10 cellular contexts compared by ENCODE assay signal in genomic region chr11:68828155-68828931, GRCh38. TPM values are rescaled to one million over a fixed set of nuclear protein-coding genes. Genes with fewer than 3 reads are reported as not detected.
DNase-seq lines count a peak whose midpoint lies in the region; ATAC-seq and TF ChIP-seq lines count a peak whose summit lies in the region.
"Had no signal": no experiment of that assay in that cellular context is flagged by ENCODE, and none has a peak within 500 bp of the region (broad histone marks: within the 10 kb centered on the region; RNA-seq: fewer than 3 reads in every experiment).

No MANE protein-coding gene starts in this region.

- ATAC-seq in Right ventricle myocardium superior (ENCODE audit: poor library complexity): peak; percentile 80

- 92% methylated on average over 19 of the region's 20 CpGs for WGBS in mesenchymal stem cell

- H3K9me3 ChIP-seq in right atrium auricular region (no peaks in the 10 kb centered on the region), mesenchymal stem cell (ENCODE audit: control insufficient read depth, low read length) (no peaks in the 10 kb centered on the region)

- H3K9me3 Mint-ChIP-seq in activated naive CD8-positive, alpha-beta T cell treated with anti-CD3 and anti-CD28 coated beads for 36 hours: no peaks in the 10 kb centered on the region

- H3K36me3 Mint-ChIP-seq in activated naive CD8-positive, alpha-beta T cell treated with anti-CD3 and anti-CD28 coated beads for 36 hours: peaks cover 1% of the 10 kb centered on the region

- no peak overlapping the region for H3K14ac ChIP-seq in mesenchymal stem cell (ENCODE audit: low read length in 2 of 2)

- H4K8ac ChIP-seq in mesenchymal stem cell (ENCODE audit: low read length): no peak overlapping the region

- no peak overlapping the region for H3K4me2 ChIP-seq in mesenchymal stem cell (ENCODE audit: low read length, poor library complexity, severe bottlenecking)
- H3K4me2 ChIP-seq: smooth muscle cell had no signal

- peak overlapping the region in 1 of 2 donors; percentile 16 for H3K27ac ChIP-seq in right atrium auricular region
- H3K27ac ChIP-seq in mesenchymal stem cell (ENCODE audit: low read length, poor library complexity, severe bottlenecking): no peak overlapping the region

- peaks cover 35% of the 10 kb centered on the region for H3K4me1 Mint-ChIP-seq in activated naive CD8-positive, alpha-beta T cell treated with anti-CD3 and anti-CD28 coated beads for 36 hours

- no peaks in the 10 kb centered on the region for H3K27me3 Mint-ChIP-seq in activated naive CD8-positive, alpha-beta T cell treated with anti-CD3 and anti-CD28 coated beads for 36 hours

- no peak overlapping the region for H2BK5ac ChIP-seq in mesenchymal stem cell (ENCODE audit: low read depth, low read length, poor library complexity, severe bottlenecking)

- no peak overlapping the region for H3K18ac ChIP-seq in mesenchymal stem cell (ENCODE audit: low read depth in 1 of 2, low read length in 2 of 2)

- peaks cover 51% of the 10 kb centered on the region for H3K79me1 ChIP-seq in mesenchymal stem cell (replicated peaks; ENCODE audit: low read length, poor library complexity, severe bottlenecking)

- peaks cover 0 to 45% of the 10 kb centered on the region in 2 donors for H3K4me1 ChIP-seq in right atrium auricular region
- H3K4me1 ChIP-seq in mesenchymal stem cell (ENCODE audit: control insufficient read depth, insufficient read depth, low read depth, low read length): peaks cover 10% of the 10 kb centered on the region

- H3K23ac ChIP-seq in mesenchymal stem cell (ENCODE audit: low read length in 2 of 2): no peak overlapping the region

- H4K91ac ChIP-seq in mesenchymal stem cell (ENCODE audit: low read length): peak overlapping the region; percentile 8

- no peak overlapping the region for H2BK120ac ChIP-seq in mesenchymal stem cell (ENCODE audit: low read depth, low read length)

- peak overlapping the region; percentile 46 for H3K4me3 Mint-ChIP-seq in activated naive CD8-positive, alpha-beta T cell treated with anti-CD3 and anti-CD28 coated beads for 36 hours

- no peak overlapping the region for H2BK12ac ChIP-seq in mesenchymal stem cell (ENCODE audit: low read length in 2 of 2)

- peak; percentile 61 for DNase-seq in Right ventricle myocardium superior
- no peak for DNase-seq in right atrium auricular region (ENCODE audit: low spot score)
- DNase-seq in activated naive CD8-positive, alpha-beta T cell treated with anti-CD3 and anti-CD28 coated beads for 36 hours: peak; percentile 10
- DNase-seq in mesenchymal stem cell: no peak
- DNase-seq in NCI-H524 (lab: John Stamatoyannopoulos, UW): no peak
- no peak for DNase-seq in GM13976 (ENCODE audit: low spot score)
- DNase-seq in DMS 273 treated with DMSO at 0.1 percent for 48 hours (lab: John Stamatoyannopoulos, UW): no peak
- no peak for DNase-seq in mucosa of gallbladder (ENCODE audit: low spot score)
- DNase-seq: NCI-H2029 had no signal

- no peak overlapping the region for H3K4ac ChIP-seq in mesenchymal stem cell (ENCODE audit: low read depth in 1 of 2, low read length in 2 of 2)

- no peak overlapping the region for H2BK15ac ChIP-seq in mesenchymal stem cell (ENCODE audit: low read depth, poor library complexity, severe bottlenecking)

- no peak overlapping the region for H2AFZ ChIP-seq in mesenchymal stem cell (ENCODE audit: low read depth, low read length)

- no peak overlapping the region for H3K4me3 ChIP-seq in right atrium auricular region
- H3K4me3 ChIP-seq in mesenchymal stem cell (ENCODE audit: insufficient read depth in 1 of 2, low read depth in 1 of 2, low read length in 2 of 2): no peak overlapping the region
- H3K4me3 ChIP-seq: smooth muscle cell had no signal

- no peak overlapping the region for H2AK5ac ChIP-seq in mesenchymal stem cell (ENCODE audit: low read length, severe bottlenecking)

- H3K27me3 ChIP-seq in right atrium auricular region (no peaks in the 10 kb centered on the region), mesenchymal stem cell (ENCODE audit: control insufficient read depth in 1 of 2, insufficient read depth in 1 of 2, low read length in 2 of 2) (no peaks in the 10 kb centered on the region)

- peak overlapping the region; percentile 54 for H3K27ac Mint-ChIP-seq in activated naive CD8-positive, alpha-beta T cell treated with anti-CD3 and anti-CD28 coated beads for 36 hours

- H3K9ac ChIP-seq in mesenchymal stem cell (ENCODE audit: low read length): no peak overlapping the region

- peaks cover 18% of the 10 kb centered on the region for H3K36me3 ChIP-seq in right atrium auricular region
- H3K36me3 ChIP-seq in mesenchymal stem cell (ENCODE audit: control insufficient read depth in 1 of 2, insufficient read depth in 2 of 2, low read depth in 1 of 2, low read length in 2 of 2): peaks cover 13 to 21% of the 10 kb centered on the region in 2 experiments

- in situ Hi-C loops in GM13976 (cut with MboI; ENCODE audit: low sequenced_read_pairs, unreplicated experiment): no loop called here

- intact Hi-C loops in Right ventricle myocardium superior (cut with DNase I): no loop called here

- TF ChIP-seq CTCF in right atrium auricular region (IDR thresholded peaks at IDR 0.05) (no peak), GM13976 (IDR thresholded peaks at IDR 0.05; ENCODE audit: borderline replicate concordance, control extremely low read depth, extremely low read depth, insufficient read depth, missing control alignments) (no peak)

RNA-seq across cellular contexts. Expression of gene CPT1A, which starts 13.4 kb away (rescaled TPM):
- total RNA-seq in Right ventricle myocardium superior: 77.1 TPM
- total RNA-seq in right atrium auricular region: 10 to 100 TPM; 53.1 to 56.3 TPM
- total RNA-seq in activated naive CD8-positive, alpha-beta T cell treated with anti-CD3 and anti-CD28 coated beads for 36 hours: 10 to 100 TPM; 12.8 to 15.4 TPM
- 28.4 TPM for polyA plus RNA-seq in mesenchymal stem cell (2013, experiment 1 of 2)
- polyA plus RNA-seq in mesenchymal stem cell (2013, experiment 2 of 2): 27.0 TPM
- total RNA-seq in mucosa of gallbladder: 102 TPM

Comparison
In these comparisons a context has a peak if more than half of its experiments do, and no peak if none do; other contexts are left out.
1. DNase-seq: peak in Right ventricle myocardium superior (single experiment) and activated naive CD8-positive, alpha-beta T cell treated with anti-CD3 and anti-CD28 coated beads for 36 hours (single experiment); none in right atrium auricular region (single experiment), mesenchymal stem cell (single experiment), NCI-H524 (0 of 2), GM13976 (single experiment), DMS 273 treated with DMSO at 0.1 percent for 48 hours (single experiment) and mucosa of gallbladder (single experiment).